In genomic region chr21:36297938-36298572, GRCh38 we compare ENCODE assay signal across 8 cellular contexts. TPM values are rescaled to one million over a fixed set of nuclear protein-coding genes. Genes with fewer than 3 reads are reported as not detected.
DNase-seq lines count a peak whose midpoint lies in the region; ATAC-seq and TF ChIP-seq lines count a peak whose summit lies in the region.

No MANE protein-coding gene starts in this region.

- H3K27me3 ChIP-seq in Peyer's patch, result no peaks in the 10 kb centered on the region

- H3K4me1 ChIP-seq in Peyer's patch, result peaks cover 0 to 5% (median 2%) of the 10 kb centered on the region in 4 donors

- H3K9me3 ChIP-seq in Peyer's patch, result no peaks in the 10 kb centered on the region

- DNase-seq in Peyer's patch (peak; percentile 68 to 93 (median 89)), iris pigment epithelial cell (ENCODE audit: low read depth) (peak; percentile 16), T1000 (lab: John Stamatoyannopoulos, UW) (no peak), NCI-H748 (lab: John Stamatoyannopoulos, UW; ENCODE audit: unreplicated experiment) (no peak)
- DNase-seq in activated effector memory CD4-positive, alpha-beta T cell treated with anti-CD3 and anti-CD28 coated beads, Interleukin-2, amount 50 U/mL, for 16 hours, result peak; percentile 85
- peak; percentile 35 for DNase-seq in stimulated activated CD8-positive, alpha-beta memory T cell treated with anti-CD3 and anti-CD28 coated beads, Interleukin-15, amount 100 ng/mL, for 1 hour (ENCODE audit: low read depth)

- peak in 1 of 2 donors; percentile 14 for TF ChIP-seq POLR2A in Peyer's patch (IDR thresholded peaks at IDR 0.05)

- no peak for TF ChIP-seq CTCF in Peyer's patch (IDR thresholded peaks at IDR 0.05)

- peak; percentile 98 for ATAC-seq in GM18867 (IDR thresholded peaks at IDR 0.05; ENCODE audit: unreplicated experiment)
- peak; percentile 99 for ATAC-seq in HG03039 (IDR thresholded peaks at IDR 0.05; ENCODE audit: unreplicated experiment)

- peak overlapping the region; percentile 77 to 85 (median 83) for H3K27ac ChIP-seq in Peyer's patch

- H3K4me3 ChIP-seq in Peyer's patch, result peak overlapping the region; percentile 11 to 44 (median 32)

- peaks cover 0 to 12% (median 0%) of the 10 kb centered on the region in 3 donors for H3K36me3 ChIP-seq in Peyer's patch

RNA-seq across cellular contexts. Expression of gene MORC3, which starts 21.9 kb away (rescaled TPM):
- 10 to 100 TPM; 29.4 to 82.5 (median 31.0) TPM for total RNA-seq in Peyer's patch

Comparison
In these comparisons a context has a peak if more than half of its experiments do, and no peak if none do; other contexts are left out.
1. DNase-seq: peak in Peyer's patch (3 of 3), activated effector memory CD4-positive, alpha-beta T cell treated with anti-CD3 and anti-CD28 coated beads, Interleukin-2, amount 50 U/mL, for 16 hours (single experiment), iris pigment epithelial cell (single experiment) and stimulated activated CD8-positive, alpha-beta memory T cell treated with anti-CD3 and anti-CD28 coated beads, Interleukin-15, amount 100 ng/mL, for 1 hour (single experiment); none in T1000 (single experiment) and NCI-H748 (single experiment).